ENCODE assay signal across 1 cellular context in genomic region chr19:4326837-4327251, GRCh38.
TF ChIP-seq lines count a peak whose summit lies in the region.

No MANE protein-coding gene starts in this region.

TF ChIP-seq in IMR-90, 13 proteins besides CTCF, POLR2A, EP300 and RAD21:
- no peak for TF ChIP-seq RFX5 (IDR thresholded peaks at IDR 0.05; ENCODE audit: low read depth, low read length)
- TF ChIP-seq BHLHE40 (IDR thresholded peaks at IDR 0.05; ENCODE audit: low read depth, low read length) = no peak
- TF ChIP-seq USF2 (IDR thresholded peaks at IDR 0.05; ENCODE audit: low read depth, low read length) = no peak
